Comparison of ENCODE assay signal across 8 cellular contexts in the genomic region with DNA sequence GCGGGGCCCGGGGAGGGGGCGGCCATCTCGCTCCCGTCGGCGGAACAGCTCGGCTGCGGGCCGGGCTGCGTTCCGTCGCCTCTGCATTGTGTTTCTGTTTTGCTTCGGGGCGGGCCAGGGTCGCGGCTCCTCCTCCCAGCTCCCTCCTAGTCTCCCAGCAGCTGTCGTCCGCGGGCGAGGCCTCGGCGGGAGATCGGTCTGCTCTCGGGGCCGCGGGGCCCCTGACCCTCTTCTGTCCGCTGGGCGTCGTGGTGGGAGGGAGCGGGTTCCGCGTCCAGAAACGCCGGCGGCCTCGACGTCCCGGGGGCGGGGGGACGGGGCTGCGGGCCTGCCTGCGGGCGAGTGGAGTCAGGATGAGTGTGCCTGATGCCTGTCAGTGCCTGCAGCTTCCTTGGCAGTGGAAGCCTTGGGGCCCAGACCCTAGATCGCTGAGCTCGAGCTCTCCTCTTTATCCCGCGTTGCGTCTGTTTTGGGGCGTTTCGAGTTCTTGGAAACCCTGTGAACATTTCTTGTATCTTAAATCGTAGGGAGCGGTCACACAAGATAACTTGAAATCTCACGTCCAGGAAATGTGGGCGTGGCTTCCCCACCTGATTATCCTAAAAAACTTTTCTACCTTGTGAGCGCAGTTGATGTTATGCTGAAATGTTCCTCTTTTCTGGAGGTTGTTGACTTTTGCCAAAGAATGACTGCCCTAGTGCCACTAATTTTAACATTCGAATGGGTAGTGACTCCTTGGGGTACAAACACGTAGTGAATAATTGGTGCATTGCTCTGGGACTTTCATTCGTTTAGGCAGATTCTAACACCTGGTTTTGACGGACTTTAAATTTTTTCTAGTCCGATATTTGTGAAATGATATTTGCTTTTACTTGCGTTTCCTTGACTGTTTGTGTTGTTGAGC. TPM values are rescaled to one million over a fixed set of nuclear protein-coding genes. Genes with fewer than 3 reads are reported as not detected.
DNase-seq lines count a peak whose midpoint lies in the region; ATAC-seq lines count a peak whose summit lies in the region.

No MANE protein-coding gene starts in this region.

- DNase-seq in NCI-H2196 treated with DMSO at 0.1 percent for 48 hours (lab: John Stamatoyannopoulos, UW; ENCODE audit: unreplicated experiment) (peak; percentile 74), fibroblast of peridontal ligament (ENCODE audit: extremely low read depth) (peak; percentile 58), ureter (ENCODE audit: low spot score) (peak; percentile 76)
- DNase-seq in activated CD4-positive, alpha-beta T cell treated with anti-CD3 and anti-CD28 coated beads, Interleukin-2, amount 50 U/mL, for 48 hours, result peak; percentile 73 to 77
- DNase-seq in naive thymus-derived CD4-positive, alpha-beta T cell, result peak in 4 of 9 donors; percentile 34 to 77 (median 39)

- peaks cover 35 to 48% (median 37%) of the 10 kb centered on the region in 7 donors for H3K4me1 Mint-ChIP-seq in naive thymus-derived CD4-positive, alpha-beta T cell

- H3K27ac ChIP-seq in BLaER1 treated with 17β-estradiol and CSF1 and Interleukin-3, amounts not matched to agents 10 nM and 100 nM, result peak overlapping the region; percentile 85 to 98 (median 92)
- H3K27ac ChIP-seq in naive thymus-derived CD4-positive, alpha-beta T cell (ENCODE audit: low read depth, low read length), result peak overlapping the region; percentile 93

- H3K4me3 Mint-ChIP-seq in naive thymus-derived CD4-positive, alpha-beta T cell, result peak overlapping the region; percentile 90 to 100 (median 96)

- H3K4me3 ChIP-seq in BLaER1 treated with 17β-estradiol and CSF1 and Interleukin-3, amounts not matched to agents 10 nM and 100 nM, result peak overlapping the region; percentile 77 to 96 (median 86)
- H3K4me3 ChIP-seq in naive thymus-derived CD4-positive, alpha-beta T cell (ENCODE audit: low read length), result peak overlapping the region; percentile 78

- intact Hi-C loops in naive thymus-derived CD4-positive, alpha-beta T cell (cut with micrococcal nuclease), result loop anchor here (1.0 to 10.0 kb wide), 12 partner anchors 10 to 944 kb away; a partner anchor contains a TSS

- ATAC-seq in GM18519 (IDR thresholded peaks at IDR 0.05; ENCODE audit: low FRiP score, unreplicated experiment) (peak; percentile 13), HG03066 (IDR thresholded peaks at IDR 0.05; ENCODE audit: low read depth, unreplicated experiment) (peak; percentile 40)
- ATAC-seq in naive thymus-derived CD4-positive, alpha-beta T cell, result peak; percentile 66

- no peaks in the 10 kb centered on the region for H3K27me3 Mint-ChIP-seq in naive thymus-derived CD4-positive, alpha-beta T cell

- H4K20me1 ChIP-seq in BLaER1 treated with 17β-estradiol and CSF1 and Interleukin-3, amounts not matched to agents 10 nM and 100 nM, result peaks cover 0 to 50% (median 35%) of the 10 kb centered on the region in 11 experiments; a peak in 18 of 22 replicates

- peaks cover 28 to 48% (median 37%) of the 10 kb centered on the region in 10 experiments for H3K4me1 ChIP-seq in BLaER1 treated with 17β-estradiol and CSF1 and Interleukin-3, amounts not matched to agents 10 nM and 100 nM
- H3K4me1 ChIP-seq in naive thymus-derived CD4-positive, alpha-beta T cell (ENCODE audit: control insufficient read depth in 2 of 2, insufficient read depth in 2 of 2, low read length in 2 of 2), result peaks cover 11 to 25% of the 10 kb centered on the region in 2 donors

- peaks cover 0 to 5% (median 0%) of the 10 kb centered on the region in 11 donors for H3K9me3 Mint-ChIP-seq in naive thymus-derived CD4-positive, alpha-beta T cell

- H3K9ac ChIP-seq in BLaER1 treated with 17β-estradiol and CSF1 and Interleukin-3, amounts not matched to agents 10 nM and 100 nM, result peak overlapping the region; percentile 90 to 97 (median 94)

- POLR2A ChIA-PET in naive thymus-derived CD4-positive, alpha-beta T cell (lab: Charles Lee), result interaction anchor here (0.9 to 13.6 kb wide), 30 partner anchors 8 to 817 kb away, joined by 3 to 361 read pairs (median 6); a partner anchor contains a TSS

- peak overlapping the region; percentile 91 to 99 (median 95) for H3K27ac Mint-ChIP-seq in naive thymus-derived CD4-positive, alpha-beta T cell

- H3K36me3 ChIP-seq in BLaER1 treated with 17β-estradiol and CSF1 and Interleukin-3, amounts not matched to agents 10 nM and 100 nM, result peaks cover 13 to 25% (median 21%) of the 10 kb centered on the region in 11 experiments
- H3K36me3 ChIP-seq in naive thymus-derived CD4-positive, alpha-beta T cell (ENCODE audit: control insufficient read depth in 2 of 3, insufficient read depth in 3 of 3, low read length in 3 of 3), result peaks cover 0 to 20% (median 0%) of the 10 kb centered on the region in 3 experiments

- H3K27me3 ChIP-seq in BLaER1 treated with 17β-estradiol and CSF1 and Interleukin-3, amounts not matched to agents 10 nM and 100 nM, result no peaks in the 10 kb centered on the region
- H3K27me3 ChIP-seq in naive thymus-derived CD4-positive, alpha-beta T cell (ENCODE audit: control insufficient read depth in 2 of 2, insufficient read depth in 2 of 2, low read length in 2 of 2), result no peaks in the 10 kb centered on the region

- H3K4me2 ChIP-seq in BLaER1 treated with 17β-estradiol and CSF1 and Interleukin-3, amounts not matched to agents 10 nM and 100 nM, result peak overlapping the region; percentile 77 to 94 (median 85)

- H3K36me3 Mint-ChIP-seq in naive thymus-derived CD4-positive, alpha-beta T cell, result peaks cover 4 to 28% (median 14%) of the 10 kb centered on the region in 5 donors

- CTCF ChIA-PET in naive thymus-derived CD4-positive, alpha-beta T cell (lab: Charles Lee), result interaction anchor here (0.5 to 3.3 kb wide), 12 partner anchors 8 to 95 kb away, joined by 3 to 34 read pairs (median 4); no protein-coding TSS in a partner anchor

- H3K9me3 ChIP-seq in BLaER1 treated with 17β-estradiol and CSF1 and Interleukin-3, amounts not matched to agents 10 nM and 100 nM (replicated peaks in 1 of 11), result 0 out of 22 replicates have a peak, but pooled peaks cover 0 to 5% (median 0%) of the 10 kb centered on the region in 11 experiments
- H3K9me3 ChIP-seq in naive thymus-derived CD4-positive, alpha-beta T cell (ENCODE audit: control insufficient read depth in 2 of 3, low read length in 3 of 3), result no peaks in the 10 kb centered on the region

RNA-seq across cellular contexts. Expression of a gene that starts 0.7 kb away (rescaled TPM):
- 100 to 1,000 TPM in 2 of 5 experiments, 10 to 100 TPM in 3; 48.2 to 123 (median 62.0) TPM for total RNA-seq in naive thymus-derived CD4-positive, alpha-beta T cell
- 10 to 100 TPM; 29.3 to 54.9 TPM for polyA plus RNA-seq in naive thymus-derived CD4-positive, alpha-beta T cell
- 59.3 TPM for total RNA-seq in ureter

Comparison
In these comparisons a context has a peak if more than half of its experiments do, and no peak if none do; other contexts are left out.
1. ATAC-seq: peak in every context shown above with its lines; median percentile 66 in naive thymus-derived CD4-positive, alpha-beta T cell; 40 in HG03066; 13 in GM18519.